In the genomic region with DNA sequence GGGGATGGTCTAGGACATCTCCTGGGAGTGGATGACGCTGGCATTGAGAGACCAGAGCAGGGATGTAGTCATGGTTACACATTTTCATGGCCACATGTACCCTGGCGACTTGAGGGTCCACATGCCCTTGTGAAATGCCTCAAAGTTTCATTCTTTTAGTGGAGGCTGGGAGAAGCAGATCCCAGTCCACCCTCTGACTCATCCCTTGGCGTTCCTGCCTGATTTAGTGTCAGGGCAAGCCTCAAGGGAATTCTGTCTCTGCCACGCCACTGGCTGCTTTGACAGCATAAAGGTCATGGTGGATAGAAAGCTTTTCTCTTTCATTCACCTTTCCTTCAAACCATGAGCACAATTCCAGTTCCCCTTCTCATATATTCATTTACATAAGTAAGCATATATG, we compare ENCODE assay signal across 13 cellular contexts. TPM values are rescaled to one million over a fixed set of nuclear protein-coding genes. Genes with fewer than 3 reads are reported as not detected.
DNase-seq lines count a peak whose midpoint lies in the region; ATAC-seq and TF ChIP-seq lines count a peak whose summit lies in the region.
"Had no signal": no experiment of that assay in that cellular context is flagged by ENCODE, and none has a peak within 500 bp of the region (broad histone marks: within the 10 kb centered on the region; RNA-seq: fewer than 3 reads in every experiment).

No MANE protein-coding gene starts in this region.

- peaks cover 10% of the 10 kb centered on the region for H3K4me1 ChIP-seq in GM23338 (ENCODE audit: insufficient read depth)
- peaks cover 0 to 11% (median 4%) of the 10 kb centered on the region in 3 donors for H3K4me1 ChIP-seq in gastroesophageal sphincter
- no peaks in the 10 kb centered on the region for H3K4me1 ChIP-seq in Karpas-422 (ENCODE audit: low read length)

- H3K9me2 ChIP-seq in GM23338 (ENCODE audit: insufficient read depth) (no peaks in the 10 kb centered on the region), Karpas-422 (replicated peaks; ENCODE audit: insufficient read depth, low read length) (no peaks in the 10 kb centered on the region)

- H3K36me3 Mint-ChIP-seq in GM23338 (ENCODE audit: low read depth): no peaks in the 10 kb centered on the region
- H3K36me3 Mint-ChIP-seq: activated naive CD8-positive, alpha-beta T cell had no signal

- H4K20me1 ChIP-seq in GM23338 (replicated peaks; ENCODE audit: insufficient read depth) (no peaks in the 10 kb centered on the region), Karpas-422 (ENCODE audit: insufficient read depth, low read depth, low read length) (no peaks in the 10 kb centered on the region)

- H3K27me3 ChIP-seq in GM23338 (ENCODE audit: insufficient read depth) (no peaks in the 10 kb centered on the region), gastroesophageal sphincter (no peaks in the 10 kb centered on the region), Karpas-422 (ENCODE audit: low read length) (no peaks in the 10 kb centered on the region)

- H3K27ac ChIP-seq in GM23338 (ENCODE audit: low read depth) (no peak overlapping the region), gastroesophageal sphincter (no peak overlapping the region), Karpas-422 (ENCODE audit: low read length) (no peak overlapping the region)

- TF ChIP-seq CTCF in GM23338 (conservative IDR thresholded peaks at IDR 0.05; ENCODE audit: low read depth in 2 of 2): no peak
- TF ChIP-seq CTCF in gastroesophageal sphincter (IDR thresholded peaks at IDR 0.05): no peak

- ATAC-seq in GM23338: no peak
- peak; percentile 55 for ATAC-seq in gastroesophageal sphincter
- ATAC-seq: activated CD4-positive, CD25-positive, alpha-beta regulatory T cell treated with anti-CD3 and anti-CD28 coated beads, Interleukin-2, amount 50 U/mL, for 24 hours; stimulated activated naive CD8-positive, alpha-beta T cell treated with anti-CD3 and anti-CD28 coated beads, Interleukin-15, Interleukin-2, amounts not matched to agents 100 U/mL and 50 U/mL, for 24 hours had no signal

- WGBS in gastroesophageal sphincter (ENCODE audit: low coverage in 1 of 2), 2 donors: 17 to 30% methylated on average over 3 to 4 of the region's 4 CpGs

- no peak for TF ChIP-seq POLR2A in gastroesophageal sphincter (IDR thresholded peaks at IDR 0.05)

- H3K9me3 Mint-ChIP-seq in GM23338: no peaks in the 10 kb centered on the region

- H3K4me3 Mint-ChIP-seq in GM23338: no peak overlapping the region
- H3K4me3 Mint-ChIP-seq: activated naive CD8-positive, alpha-beta T cell had no signal

- H3K79me2 ChIP-seq in GM23338 (replicated peaks; ENCODE audit: insufficient read depth) (no peaks in the 10 kb centered on the region), Karpas-422 (ENCODE audit: low read length) (no peaks in the 10 kb centered on the region)

- no peaks in the 10 kb centered on the region for H3K27me3 Mint-ChIP-seq in GM23338 (ENCODE audit: insufficient read depth, low read depth, poor library complexity)
- H3K27me3 Mint-ChIP-seq: activated naive CD8-positive, alpha-beta T cell had no signal

- no peak overlapping the region for H3K9ac ChIP-seq in Karpas-422 (ENCODE audit: low read length)

- H3K9me3 ChIP-seq in gastroesophageal sphincter (no peaks in the 10 kb centered on the region), Karpas-422 (ENCODE audit: low read length) (no peaks in the 10 kb centered on the region)

- H3K4me3 ChIP-seq in GM23338 (no peak overlapping the region), gastroesophageal sphincter (no peak overlapping the region), Karpas-422 (ENCODE audit: low read length) (no peak overlapping the region)

- H3K27ac Mint-ChIP-seq in GM23338: no peak overlapping the region
- H3K27ac Mint-ChIP-seq: activated naive CD8-positive, alpha-beta T cell had no signal

- peaks cover 10% of the 10 kb centered on the region for H3K4me1 Mint-ChIP-seq in GM23338

- H3K4me2 ChIP-seq in GM23338 (no peak overlapping the region), Karpas-422 (ENCODE audit: low read depth, low read length, poor library complexity, severe bottlenecking) (no peak overlapping the region)

- DNase-seq in GM23338 (ENCODE audit: low spot score): no peak
- DNase-seq in T1000 (lab: John Stamatoyannopoulos, UW): peak; percentile 90
- DNase-seq in renal cortical epithelial cell (ENCODE audit: low read depth): peak; percentile 36
- DNase-seq in Ammon's horn (ENCODE audit: low spot score): no peak
- DNase-seq in NCI-H2107 (lab: John Stamatoyannopoulos, UW): no peak
- DNase-seq in Karpas-422: no peak
- no peak for DNase-seq in COLO668 (lab: John Stamatoyannopoulos, UW; ENCODE audit: unreplicated experiment)
- DNase-seq: DMS153; NCI-H1930; stimulated activated naive CD8-positive, alpha-beta T cell treated with anti-CD3 and anti-CD28 coated beads, Interleukin-15, Interleukin-2, amounts not matched to agents 100 U/mL and 50 U/mL, for 24 hours had no signal

- peak overlapping the region; percentile 52; the same call in 1 of the 2 replicates for H2AFZ ChIP-seq in GM23338
- no peak overlapping the region for H2AFZ ChIP-seq in Karpas-422 (ENCODE audit: low read length)

- TF ChIP-seq EP300 in gastroesophageal sphincter (IDR thresholded peaks at IDR 0.05): no peak

- H3K36me3 ChIP-seq in GM23338 (ENCODE audit: insufficient read depth): no peaks in the 10 kb centered on the region
- H3K36me3 ChIP-seq in gastroesophageal sphincter: no peaks in the 10 kb centered on the region
- H3K36me3 ChIP-seq in Karpas-422 (ENCODE audit: insufficient read depth, low read length): no peaks in the 10 kb centered on the region

- H3F3A ChIP-seq in GM23338 (replicated peaks; ENCODE audit: low read depth): no peaks in the 10 kb centered on the region

TF ChIP-seq in GM23338, 12 proteins besides CTCF, POLR2A, EP300 and RAD21:
- TF ChIP-seq EZH2phosphoT487 (IDR thresholded peaks at IDR 0.05; ENCODE audit: unreplicated experiment) (no peak), NANOG (IDR thresholded peaks at IDR 0.05; ENCODE audit: borderline replicate concordance) (no peak), JUNB (IDR thresholded peaks at IDR 0.05; ENCODE audit: unreplicated experiment) (no peak), EZH2 (IDR thresholded peaks at IDR 0.05; ENCODE audit: low read depth, unreplicated experiment) (no peak)

RNA-seq across cellular contexts. Expression of a gene that starts 21.7 kb away (rescaled TPM):
- total RNA-seq in GM23338 (2014; rRNA removed; shearing (Covaris generic)): 81.8 and 86.4 TPM in 2 replicates
- 49.5 and 63.5 TPM in 2 replicates for polyA plus RNA-seq in GM23338 (2016; fragmentation: Nextera tagmentation; extraction: Ambion mirVana)
- 100 to 1,000 TPM; 170 to 345 (median 288) TPM for total RNA-seq in gastroesophageal sphincter
- total RNA-seq in renal cortical epithelial cell: 133 and 137 TPM in 2 replicates
- 35.4 and 41.9 TPM in 2 replicates for total RNA-seq in Karpas-422 (2014; rRNA removed; shearing (Covaris generic); ENCODE audit: low replicate concordance)

Comparison
In these comparisons a context has a peak if more than half of its experiments do, and no peak if none do; other contexts are left out.
1. DNase-seq: peak in T1000 (single experiment) and renal cortical epithelial cell (single experiment); none in GM23338 (single experiment), Ammon's horn (single experiment), NCI-H2107 (single experiment), Karpas-422 (single experiment) and COLO668 (single experiment).